ENCODE assay signal across 34 cellular contexts in the genomic region with DNA sequence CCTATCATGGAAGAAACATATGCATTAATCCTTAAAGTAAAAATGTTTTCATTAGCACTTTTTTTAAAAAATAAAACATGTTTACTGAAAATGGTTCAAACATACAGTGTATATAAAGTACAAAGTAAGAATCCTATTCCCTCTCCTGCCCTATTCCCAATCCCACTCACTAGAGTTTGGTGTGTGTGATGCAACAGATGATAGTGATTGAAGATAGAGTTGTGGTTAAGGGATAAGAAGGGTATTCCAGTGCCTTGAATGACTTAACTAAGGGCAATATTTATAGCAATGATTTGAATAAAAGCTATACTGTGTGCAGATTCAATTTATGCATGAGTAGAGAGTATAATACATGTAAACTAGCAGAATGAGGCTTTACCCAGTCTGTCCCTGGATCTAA.
"Had no signal": no experiment of that assay in that cellular context is flagged by ENCODE, and none has a peak within 500 bp of the region (broad histone marks: within the 10 kb centered on the region; RNA-seq: fewer than 3 reads in every experiment).

No MANE protein-coding gene starts in this region.

- H3K4me2 ChIP-seq: smooth muscle cell had no signal

- H3K4me1 ChIP-seq: colonic mucosa, prostate gland, upper lobe of right lung had no signal

- H3K4me3 ChIP-seq: body of pancreas, cardiac muscle cell, colonic mucosa, pancreas, prostate gland, sigmoid colon, smooth muscle cell, thyroid gland, upper lobe of right lung had no signal

- H3K27ac ChIP-seq: body of pancreas, cardiac muscle cell, colonic mucosa, pancreas, prostate gland, sigmoid colon, thyroid gland, upper lobe of right lung had no signal

- ATAC-seq: activated CD4-positive, alpha-beta T cell treated with anti-CD3 and anti-CD28 coated beads for 36 hours; activated CD8-positive, alpha-beta memory T cell treated with anti-CD3 and anti-CD28 coated beads, Interleukin-2, amount 10 ng/mL, durations not matched to agents 7 days and 5 days; activated CD8-positive, alpha-beta T cell treated with anti-CD3 and anti-CD28 coated beads, Interleukin-2, amount 10 ng/mL, durations not matched to agents 7 days and 5 days; activated naive CD4-positive, alpha-beta T cell treated with anti-CD3 and anti-CD28 coated beads, Interleukin-2, amount 50 U/mL, for 72 hours; body of pancreas; left colon; naive thymus-derived CD4-positive, alpha-beta T cell; pancreas; stimulated activated memory B cell treated with anti-CD40 and anti-IgM and Interleukin-4, amounts not matched to agents 10 μg/mL and 1 μg/mL and 100 μg/mL, for 72 hours; stimulated activated naive CD8-positive, alpha-beta T cell treated with anti-CD3 and anti-CD28 coated beads, Interleukin-15, amount 100 ng/mL, for 72 hours; upper lobe of right lung had no signal

- H3K36me3 ChIP-seq: cardiac muscle cell, colonic mucosa, pancreas, prostate gland, sigmoid colon, thyroid gland, upper lobe of right lung had no signal

- FAIRE-seq: kidney, pancreas had no signal

- H3K27me3 ChIP-seq: body of pancreas, cardiac muscle cell, colonic mucosa, pancreas, sigmoid colon, thyroid gland, upper lobe of right lung had no signal

- DNase-seq: activated CD4-positive, alpha-beta T cell treated with anti-CD3 and anti-CD28 coated beads for 36 hours; activated CD4-positive, CD25-positive, alpha-beta regulatory T cell; activated CD8-positive, alpha-beta memory T cell treated with anti-CD3 and anti-CD28 coated beads, Interleukin-2, amount 10 ng/mL, durations not matched to agents 7 days and 5 days; activated CD8-positive, alpha-beta T cell treated with anti-CD3 and anti-CD28 coated beads, Interleukin-2, amount 10 ng/mL, durations not matched to agents 7 days and 5 days; activated naive CD4-positive, alpha-beta T cell; activated T-cell treated with anti-CD3 and anti-CD28 coated beads, Interleukin-2, amount 50 U/mL, for 48 hours; anterior cingulate cortex; body of pancreas; cerebellar nuclear complex; colonic mucosa; effector CD8-positive, alpha-beta T cell; foreskin fibroblast; head of caudate nucleus; hypothalamus; immature natural killer cell; kidney; left colon; mammary epithelial cell; naive thymus-derived CD4-positive, alpha-beta T cell; nucleus accumbens; pancreas; retina; sigmoid colon; stimulated activated CD4-positive, alpha-beta T cell treated with anti-CD3 and anti-CD28 coated beads, Interleukin-1b, Interleukin-23, amount 100 ng/mL, for 48 hours; stimulated activated CD4-positive, alpha-beta T cell treated with anti-CD3 and anti-CD28 coated beads, Interleukin-4, amount 100 ng/mL, for 4 hours; stimulated activated CD8-positive, alpha-beta memory T cell treated with anti-CD3 and anti-CD28 coated beads, Interleukin-4, amount 100 ng/mL, for 48 hours; stimulated activated naive CD8-positive, alpha-beta T cell treated with anti-CD3 and anti-CD28 coated beads, Interleukin-15, amount 100 ng/mL, for 72 hours; thyroid gland; upper lobe of right lung had no signal

- H3K9me3 ChIP-seq: body of pancreas, colonic mucosa, pancreas, prostate gland, sigmoid colon, thyroid gland, upper lobe of right lung had no signal
